19 cellular contexts compared by ENCODE assay signal in the genomic region with DNA sequence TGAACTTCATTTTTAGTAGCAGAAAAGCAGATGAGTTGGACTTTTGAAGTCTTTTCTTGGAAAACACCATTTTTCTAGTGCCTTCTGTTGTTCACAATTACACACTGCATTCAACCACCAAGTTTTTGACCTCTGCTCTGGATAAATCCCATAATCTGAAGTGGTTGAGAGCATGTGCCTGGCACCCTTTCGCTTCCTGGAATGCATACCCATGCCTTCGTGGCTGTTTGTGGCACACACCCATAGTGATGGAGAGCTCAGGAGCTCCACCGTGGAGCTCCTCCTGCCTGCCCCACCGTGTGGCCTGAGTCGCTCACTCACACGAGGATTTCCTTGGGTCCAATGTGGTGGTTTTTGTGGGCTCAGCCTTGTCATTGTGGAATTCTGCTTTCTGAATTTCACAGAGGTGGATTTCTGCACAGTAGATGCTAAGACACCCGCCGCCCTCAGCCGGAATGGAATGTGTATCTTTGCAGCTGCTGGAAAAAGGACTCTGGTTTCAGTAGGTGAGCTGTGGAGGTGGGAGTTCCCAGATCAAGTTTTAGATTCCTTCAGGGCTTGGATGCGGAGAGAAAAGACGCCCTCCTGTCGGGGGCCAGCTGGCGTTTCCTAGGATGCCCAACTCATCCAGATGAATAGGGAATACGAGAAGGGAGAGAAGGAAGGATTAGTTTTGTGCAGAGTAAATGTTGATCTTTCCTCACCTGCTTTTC.
DNase-seq lines count a peak whose midpoint lies in the region; ATAC-seq, FAIRE-seq and TF ChIP-seq lines count a peak whose summit lies in the region.
"Had no signal": no experiment of that assay in that cellular context is flagged by ENCODE, and none has a peak within 500 bp of the region (broad histone marks: within the 10 kb centered on the region; RNA-seq: fewer than 3 reads in every experiment).

No MANE protein-coding gene starts in this region.

- FAIRE-seq in astrocyte (lab: Jason Lieb, UNC), result no peak
- FAIRE-seq: A204.1 had no signal

- no peak overlapping the region for H2BK120ac ChIP-seq in mesendoderm (ENCODE audit: low read depth, low read length)

- no peaks in the 10 kb centered on the region for H4K20me1 ChIP-seq in astrocyte (ENCODE audit: insufficient read depth, low read length)

- H3K27me3 Mint-ChIP-seq in astrocyte (ENCODE audit: low read depth, unreplicated experiment) (peaks cover 2% of the 10 kb centered on the region), mesothelial cell of epicardium (ENCODE audit: low read depth) (peaks cover 2% of the 10 kb centered on the region)
- H3K27me3 Mint-ChIP-seq: CD4-positive, CD25-positive, alpha-beta regulatory T cell had no signal

- H3K9ac ChIP-seq in astrocyte (ENCODE audit: low read length) (no peak overlapping the region), mesendoderm (ENCODE audit: low read length) (no peak overlapping the region)

- H3K4me3 Mint-ChIP-seq in astrocyte (ENCODE audit: unreplicated experiment) (no peak overlapping the region), mesothelial cell of epicardium (no peak overlapping the region)
- H3K4me3 Mint-ChIP-seq: CD4-positive, CD25-positive, alpha-beta regulatory T cell had no signal

- H3K27ac Mint-ChIP-seq in astrocyte (ENCODE audit: unreplicated experiment) (no peak overlapping the region), mesothelial cell of epicardium (peak overlapping the region; percentile 27)
- H3K27ac Mint-ChIP-seq: CD4-positive, CD25-positive, alpha-beta regulatory T cell had no signal

- DNase-seq in Right ventricle myocardium superior (no peak), cardiac septum (ENCODE audit: low spot score) (no peak), astrocyte (ENCODE audit: low read depth) (peak; percentile 25), mesothelial cell of epicardium (ENCODE audit: low spot score in 2 of 2, unreplicated experiment in 2 of 2) (no peak), spleen (no peak), mesendoderm (no peak), NCI-H1092 (lab: John Stamatoyannopoulos, UW) (no peak)
- DNase-seq: CD4-positive, CD25-positive, alpha-beta regulatory T cell; H7; Karpas-422; MV-4-11; NCI-H1694; NCI-H2081 treated with DMSO at 0.1 percent for 48 hours; NCI-H748 treated with DMSO at 0.1 percent for 48 hours; PC-9; RPMI8226; SIG-M5 had no signal

- H3K4ac ChIP-seq in mesendoderm (ENCODE audit: low read depth, low read length), result no peak overlapping the region

- H2AFZ ChIP-seq in astrocyte (ENCODE audit: low read depth, low read length), result no peak overlapping the region
- H2AFZ ChIP-seq: PC-9 had no signal

- no peak overlapping the region for H3K56ac ChIP-seq in mesendoderm (ENCODE audit: low read length)

- no peak overlapping the region for H3K4me3 ChIP-seq in astrocyte (ENCODE audit: insufficient read depth, low read depth, low read length)
- no peak overlapping the region for H3K4me3 ChIP-seq in spleen
- no peak overlapping the region for H3K4me3 ChIP-seq in mesendoderm (ENCODE audit: low read length)
- H3K4me3 ChIP-seq: PC-9 had no signal

- H3K9me3 ChIP-seq in astrocyte (ENCODE audit: insufficient read depth, low read depth, low read length) (no peaks in the 10 kb centered on the region), spleen (no peaks in the 10 kb centered on the region)

- H3K27ac ChIP-seq in astrocyte (ENCODE audit: low read depth, low read length), result no peak overlapping the region
- no peak overlapping the region for H3K27ac ChIP-seq in spleen
- H3K27ac ChIP-seq in mesendoderm (ENCODE audit: low read depth, low read length), result no peak overlapping the region
- H3K27ac ChIP-seq: PC-9 had no signal

- H3K23ac ChIP-seq in mesendoderm (ENCODE audit: low read length), result no peak overlapping the region

- TF ChIP-seq CTCF in astrocyte (IDR thresholded peaks at IDR 0.05; ENCODE audit: insufficient read depth, low read depth, low read length) (no peak), mesothelial cell of epicardium (IDR thresholded peaks at IDR 0.05; ENCODE audit: unreplicated experiment) (no peak), spleen (IDR thresholded peaks at IDR 0.05 in 8 of 11, conservative IDR thresholded peaks at IDR 0.05 in 3 of 11) (no peak)

- no peaks in the 10 kb centered on the region for H3K36me3 ChIP-seq in astrocyte (ENCODE audit: insufficient read depth, low read length)
- no peaks in the 10 kb centered on the region for H3K36me3 ChIP-seq in spleen
- H3K36me3 ChIP-seq in mesendoderm (ENCODE audit: control insufficient read depth, insufficient read depth, low read length), result no peaks in the 10 kb centered on the region

- H3K79me1 ChIP-seq in mesendoderm (ENCODE audit: low read length), result no peaks in the 10 kb centered on the region

- intact Hi-C loops in Right ventricle myocardium superior (cut with DNase I), result no loop called here
- intact Hi-C loops in cardiac septum (cut with DNase I), result no loop called here
- intact Hi-C loops in spleen (cut with DNase I; ENCODE audit: low total_unique reads), result no loop called here

- H4K5ac ChIP-seq in mesendoderm (ENCODE audit: low read length), result no peak overlapping the region

- H3K4me2 ChIP-seq in astrocyte (ENCODE audit: low read length) (no peak overlapping the region), mesendoderm (ENCODE audit: low read length) (no peak overlapping the region)
- H3K4me2 ChIP-seq: PC-9 had no signal

- H3K36me3 Mint-ChIP-seq in astrocyte (ENCODE audit: low read depth, unreplicated experiment) (no peaks in the 10 kb centered on the region), mesothelial cell of epicardium (no peaks in the 10 kb centered on the region)
- H3K36me3 Mint-ChIP-seq: CD4-positive, CD25-positive, alpha-beta regulatory T cell had no signal

- no peak overlapping the region for H3K18ac ChIP-seq in mesendoderm (ENCODE audit: low read length)

- no peaks in the 10 kb centered on the region for H3K79me2 ChIP-seq in astrocyte (ENCODE audit: insufficient read depth, low read length)
- no peaks in the 10 kb centered on the region for H3K79me2 ChIP-seq in mesendoderm (ENCODE audit: control insufficient read depth, insufficient read depth, low read length)

- H3K4me1 Mint-ChIP-seq in astrocyte (ENCODE audit: low read depth, unreplicated experiment) (peaks cover 11% of the 10 kb centered on the region), mesothelial cell of epicardium (peaks cover 23% of the 10 kb centered on the region)
- H3K4me1 Mint-ChIP-seq: CD4-positive, CD25-positive, alpha-beta regulatory T cell had no signal

- no peak overlapping the region for H2BK5ac ChIP-seq in mesendoderm (ENCODE audit: low read length)

- H3K27me3 ChIP-seq in astrocyte (ENCODE audit: insufficient read depth, low read length) (no peaks in the 10 kb centered on the region), spleen (replicated peaks in 1 of 7) (no peaks in the 10 kb centered on the region), mesendoderm (ENCODE audit: insufficient read depth, low read length, poor library complexity) (no peaks in the 10 kb centered on the region)

- no peaks in the 10 kb centered on the region for H3K4me1 ChIP-seq in astrocyte (ENCODE audit: insufficient read depth, low read length)
- no peaks in the 10 kb centered on the region for H3K4me1 ChIP-seq in spleen
- H3K4me1 ChIP-seq in mesendoderm (ENCODE audit: control insufficient read depth, low read depth, low read length), result no peaks in the 10 kb centered on the region

- TF ChIP-seq POLR2A in spleen (IDR thresholded peaks at IDR 0.05), result no peak

- ATAC-seq in Right ventricle myocardium superior (ENCODE audit: poor library complexity), result peak; percentile 86
- ATAC-seq: SK-N-SH treated with all-trans-retinoic acid at 6 μM for 48 hours had no signal

- no peak overlapping the region for H4K8ac ChIP-seq in mesendoderm (ENCODE audit: low read depth, low read length)

- H3K9me3 Mint-ChIP-seq in astrocyte (ENCODE audit: unreplicated experiment), result peaks cover 2% of the 10 kb centered on the region
- H3K9me3 Mint-ChIP-seq in mesothelial cell of epicardium, result peaks cover 5% of the 10 kb centered on the region

- H2BK15ac ChIP-seq in mesendoderm (replicated peaks; ENCODE audit: low read depth), result no peak overlapping the region

- WGBS in spleen, 5 donors, result 72 to 81% (median 75%) methylated on average over 13 to 14 of the region's 14 CpGs
- no CpG with 5 or more reads among the region's 14 CpGs for WGBS in mesendoderm (ENCODE audit: extremely low coverage, insufficient coverage, low lambda C conversion rate)

- H2AK5ac ChIP-seq in mesendoderm (ENCODE audit: low read length), result no peak overlapping the region
